Comparison of ENCODE assay signal across 17 cellular contexts in the genomic region with DNA sequence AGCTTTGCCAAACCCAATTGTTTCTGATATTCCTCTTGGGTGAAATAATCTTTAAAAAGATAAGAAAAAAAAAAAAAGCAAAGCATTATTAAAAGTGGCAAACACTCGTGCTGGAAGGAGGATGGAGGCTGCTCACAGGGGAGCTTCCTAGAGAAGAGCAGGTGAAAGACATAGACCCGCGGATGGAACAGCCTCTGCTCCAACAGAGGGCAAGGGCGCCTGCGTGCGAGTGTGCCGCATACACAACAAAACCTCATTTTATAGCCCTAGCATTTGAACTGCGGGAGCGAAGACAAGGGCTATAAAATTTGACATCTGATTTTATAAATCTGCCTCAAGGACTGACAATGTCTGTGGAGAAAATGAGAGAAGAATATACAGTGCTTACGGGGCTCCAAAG. TPM values are rescaled to one million over a fixed set of nuclear protein-coding genes. Genes with fewer than 3 reads are reported as not detected.
DNase-seq lines count a peak whose midpoint lies in the region; TF ChIP-seq lines count a peak whose summit lies in the region.
"Had no signal": no experiment of that assay in that cellular context is flagged by ENCODE, and none has a peak within 500 bp of the region (broad histone marks: within the 10 kb centered on the region; RNA-seq: fewer than 3 reads in every experiment).

No MANE protein-coding gene starts in this region.

- peaks cover 21% of the 10 kb centered on the region for H3K4me1 ChIP-seq in A673 (ENCODE audit: insufficient read depth, low read length, poor library complexity, severe bottlenecking)
- peaks cover 4% of the 10 kb centered on the region for H3K4me1 ChIP-seq in HEK293 (ENCODE audit: control insufficient read depth, insufficient read depth, low read length)

- POLR2A ChIA-PET in A673 (lab: Charles Lee; ENCODE audit: low non-redundant PET) = no interaction called here
- POLR2A ChIA-PET in HEK293 (lab: Yijun Ruan, JAX) = interaction anchor here (0.7 kb wide), 1 partner anchor 13 kb away, joined by 4 read pairs; no protein-coding TSS in a partner anchor

- DNase-seq in A673 (ENCODE audit: low spot score) = no peak
- no peak for DNase-seq in mesothelial cell of epicardium (ENCODE audit: low spot score in 2 of 2, unreplicated experiment in 2 of 2)
- no peak for DNase-seq in GDM1 (lab: John Stamatoyannopoulos, UW)
- DNase-seq in activated T-cell treated with anti-CD3 and anti-CD28 coated beads for 4 hours = no peak
- no peak for DNase-seq in cerebellum (ENCODE audit: low spot score)
- no peak for DNase-seq in HT-29 (ENCODE audit: low spot score)
- DNase-seq: activated CD4-positive, alpha-beta T cell treated with anti-CD3 and anti-CD28 coated beads for 36 hours; activated effector memory CD4-positive, alpha-beta T cell treated with anti-CD3 and anti-CD28 coated beads, Interleukin-2, amount 50 U/mL, for 16 hours; DMS79 treated with DMSO at 0.1 percent for 48 hours; Karpas-422; NCI-H1092 treated with DMSO at 0.1 percent for 48 hours had no signal

- CTCF ChIA-PET in A673 (lab: Charles Lee) = no interaction called here
- CTCF ChIA-PET in HEK293 (lab: Yijun Ruan, JAX) = interaction anchor here (0.6 to 2.7 kb wide), 5 partner anchors 11 to 223 kb away, joined by 3 to 8 read pairs (median 3); no protein-coding TSS in a partner anchor

- H3K4me1 Mint-ChIP-seq in brain (peaks cover 59% of the 10 kb centered on the region), mesothelial cell of epicardium (peaks cover 65% of the 10 kb centered on the region)
- H3K4me1 Mint-ChIP-seq: activated CD4-positive, alpha-beta T cell treated with anti-CD3 and anti-CD28 coated beads for 36 hours had no signal

- peak overlapping the region in 2 of 5 experiments; percentile 29 to 59 for H3K4me3 Mint-ChIP-seq in brain
- no peak overlapping the region for H3K4me3 Mint-ChIP-seq in mesothelial cell of epicardium
- H3K4me3 Mint-ChIP-seq: activated CD4-positive, alpha-beta T cell treated with anti-CD3 and anti-CD28 coated beads for 36 hours; GM23338; natural killer cell treated with Interleukin-12 subunit alpha and Interleukin-12 subunit beta and Interleukin-15 and Interleukin-18, amount 100 ng/mL, for 72 hours had no signal

- H3K9me3 Mint-ChIP-seq in brain (no peaks in the 10 kb centered on the region), mesothelial cell of epicardium (no peaks in the 10 kb centered on the region)
- H3K9me3 Mint-ChIP-seq: GM23338; natural killer cell treated with Interleukin-12 subunit alpha and Interleukin-12 subunit beta and Interleukin-15 and Interleukin-18, amount 100 ng/mL, for 72 hours had no signal

- H3K36me3 Mint-ChIP-seq in brain (peaks cover under 1% of the 10 kb centered on the region), mesothelial cell of epicardium (peaks cover 5% of the 10 kb centered on the region)
- H3K36me3 Mint-ChIP-seq: natural killer cell treated with Interleukin-12 subunit alpha and Interleukin-12 subunit beta and Interleukin-15 and Interleukin-18, amount 100 ng/mL, for 72 hours had no signal

- intact Hi-C loops in A673 (cut with micrococcal nuclease; ENCODE audit: unreplicated experiment) = no loop called here

- TF ChIP-seq CTCF in A673 (conservative IDR thresholded peaks at IDR 0.05; ENCODE audit: low read depth, low read length) = no peak
- no peak for TF ChIP-seq CTCF in HEK293 (tag by site-specific recombination; IDR thresholded peaks at IDR 0.05)
- no peak for TF ChIP-seq CTCF in brain (conservative IDR thresholded peaks at IDR 0.05)
- TF ChIP-seq CTCF in mesothelial cell of epicardium (IDR thresholded peaks at IDR 0.05; ENCODE audit: unreplicated experiment) = no peak

- H3K27ac Mint-ChIP-seq in brain = peak overlapping the region; percentile 56 to 96 (median 92)
- H3K27ac Mint-ChIP-seq in mesothelial cell of epicardium = peak overlapping the region; percentile 95
- H3K27ac Mint-ChIP-seq: activated CD4-positive, alpha-beta T cell treated with anti-CD3 and anti-CD28 coated beads for 36 hours; natural killer cell treated with Interleukin-12 subunit alpha and Interleukin-12 subunit beta and Interleukin-15 and Interleukin-18, amount 100 ng/mL, for 72 hours had no signal

- H3K27ac ChIP-seq in A673 (ENCODE audit: low read depth, low read length, poor library complexity, severe bottlenecking) (peak overlapping the region; percentile 46), HEK293 (ENCODE audit: extremely low read depth, low read depth, low read length) (no peak overlapping the region)
- H3K27ac ChIP-seq: lower lobe of right lung, vagina had no signal

- H3K4me3 ChIP-seq in A673 (ENCODE audit: low read depth, low read length, poor library complexity, severe bottlenecking) (no peak overlapping the region), HEK293 (ENCODE audit: low read depth, low read length) (no peak overlapping the region)
- H3K4me3 ChIP-seq: GM23338, lower lobe of right lung, vagina had no signal

- H3K9me3 ChIP-seq in A673 (ENCODE audit: low read depth, low read length, poor library complexity, severe bottlenecking) (no peaks in the 10 kb centered on the region), HEK293 (ENCODE audit: control insufficient read depth, insufficient read depth, low read depth, low read length) (no peaks in the 10 kb centered on the region)
- H3K9me3 ChIP-seq: lower lobe of right lung, vagina had no signal

- BruUV-seq in A673 (replicated peaks; lab: Mats Ljungman, UMichigan) = no TSS peak

- no peaks in the 10 kb centered on the region for H3K27me3 ChIP-seq in A673 (replicated peaks; ENCODE audit: insufficient read depth, low read depth, low read length, poor library complexity)
- H3K27me3 ChIP-seq: vagina had no signal

- H3K27me3 Mint-ChIP-seq in brain (peaks cover 4% of the 10 kb centered on the region), mesothelial cell of epicardium (ENCODE audit: low read depth) (no peaks in the 10 kb centered on the region)
- H3K27me3 Mint-ChIP-seq: activated CD4-positive, alpha-beta T cell treated with anti-CD3 and anti-CD28 coated beads for 36 hours; natural killer cell treated with Interleukin-12 subunit alpha and Interleukin-12 subunit beta and Interleukin-15 and Interleukin-18, amount 100 ng/mL, for 72 hours had no signal

- H3K36me3 ChIP-seq in A673 (ENCODE audit: insufficient read depth, low read length, poor library complexity, severe bottlenecking) (no peaks in the 10 kb centered on the region), HEK293 (ENCODE audit: control insufficient read depth in 2 of 2, insufficient read depth in 1 of 2, low read length in 2 of 2) (peaks cover 0 to 49% of the 10 kb centered on the region in 2 experiments; a peak in 1 of 3 replicates)
- H3K36me3 ChIP-seq: lower lobe of right lung, vagina had no signal

TF ChIP-seq in HEK293, 187 proteins besides CTCF, POLR2A, EP300 and RAD21:
- TF ChIP-seq ZNF341 (tag by site-specific recombination; IDR thresholded peaks at IDR 0.05; ENCODE audit: low read depth) (peak; percentile 93), FEZF1 (tag by site-specific recombination; IDR thresholded peaks at IDR 0.05) (0 out of 2 replicates have a peak, but pooled peaks have one; percentile 14), ZFHX2 (tag by site-specific recombination; conservative IDR thresholded peaks at IDR 0.05) (no peak), ZNF335 (tag by site-specific recombination; conservative IDR thresholded peaks at IDR 0.05) (peak; percentile 63), ZNF274 (IDR thresholded peaks at IDR 0.05; ENCODE audit: low read length) (no peak), ZNF274 (tag by site-specific recombination; IDR thresholded peaks at IDR 0.05; ENCODE audit: borderline replicate concordance) (no peak), ZSCAN16 (tag by site-specific recombination; IDR thresholded peaks at IDR 0.05) (no peak)

RNA-seq across cellular contexts. Expression of gene SLC25A51, which starts 33.5 kb away (rescaled TPM):
- total RNA-seq in A673 (2021) (36.3 and 40.8 TPM in 2 replicates), mesothelial cell of epicardium (22.1 to 26.0 TPM (median 22.6 TPM) in 3 replicates), cerebellum (60.3 TPM)
- 11.5 TPM for polyA plus RNA-seq in brain (ENCODE audit: insufficient read depth, low read depth, low replicate concordance)
- total RNA-seq in HT-29 (2014; rRNA removed; shearing (Covaris generic)) = 8.5 and 9.9 TPM in 2 replicates
